Comparison of ENCODE assay signal across 9 cellular contexts in genomic region chr7:121544726-121545125, GRCh38.
A peak's percentile ranks its signal among the peaks of the same experiment; 100 is the strongest.
DNase-seq lines count a peak whose midpoint lies in the region; ATAC-seq lines count a peak whose summit lies in the region.
"Had no signal": no experiment of that assay in that cellular context is flagged by ENCODE, and none has a peak within 500 bp of the region (broad histone marks: within the 10 kb centered on the region; RNA-seq: fewer than 3 reads in every experiment).

No MANE protein-coding gene starts in this region.

- peaks cover 52% of the 10 kb centered on the region for H3K4me1 Mint-ChIP-seq in activated CD8-positive, alpha-beta memory T cell treated with anti-CD3 and anti-CD28 coated beads, Interleukin-2, amount 10 ng/mL, durations not matched to agents 7 days and 5 days
- H3K4me1 Mint-ChIP-seq in activated naive CD8-positive, alpha-beta T cell treated with anti-CD3 and anti-CD28 coated beads, Interleukin-2, amount 50 U/mL, for 24 hours = peaks cover 40% of the 10 kb centered on the region
- peaks cover 37 to 45% of the 10 kb centered on the region in 2 donors for H3K4me1 Mint-ChIP-seq in natural killer cell treated with Interleukin-12 subunit alpha and Interleukin-12 subunit beta and Interleukin-15 and Interleukin-18, amount 100 ng/mL, for 72 hours (ENCODE audit: low read depth in 2 of 2)
- H3K4me1 Mint-ChIP-seq in naive thymus-derived CD4-positive, alpha-beta T cell = peaks cover 0 to 44% (median 0%) of the 10 kb centered on the region in 7 donors

- no peak overlapping the region for H3K4me3 Mint-ChIP-seq in activated CD8-positive, alpha-beta memory T cell treated with anti-CD3 and anti-CD28 coated beads, Interleukin-2, amount 10 ng/mL, durations not matched to agents 7 days and 5 days
- H3K4me3 Mint-ChIP-seq in activated naive CD8-positive, alpha-beta T cell treated with anti-CD3 and anti-CD28 coated beads, Interleukin-2, amount 50 U/mL, for 24 hours = peak overlapping the region; percentile 43
- peak overlapping the region; percentile 70 for H3K4me3 Mint-ChIP-seq in natural killer cell treated with Interleukin-12 subunit alpha and Interleukin-12 subunit beta and Interleukin-15 and Interleukin-18, amount 100 ng/mL, for 72 hours
- peak overlapping the region in 1 of 10 donors; percentile 54 for H3K4me3 Mint-ChIP-seq in naive thymus-derived CD4-positive, alpha-beta T cell

- H3K27ac ChIP-seq in naive thymus-derived CD4-positive, alpha-beta T cell (ENCODE audit: low read depth, low read length) = no peak overlapping the region

- CTCF ChIA-PET in activated CD8-positive, alpha-beta memory T cell treated with anti-CD3 and anti-CD28 coated beads, Interleukin-2, amount 10 ng/mL, durations not matched to agents 7 days and 5 days (lab: Charles Lee) = interaction anchor here (0.7 to 5.0 kb wide), 13 partner anchors 14 to 558 kb away, joined by 3 to 49 read pairs (median 3); partner anchors contain the start of gene FAM3C
- CTCF ChIA-PET in naive thymus-derived CD4-positive, alpha-beta T cell (lab: Charles Lee) = interaction anchor here (1.0 to 1.7 kb wide), 3 partner anchors 106 to 178 kb away, joined by 4 to 6 read pairs (median 4); no protein-coding TSS in a partner anchor

- H3K4me1 ChIP-seq in naive thymus-derived CD4-positive, alpha-beta T cell (ENCODE audit: control insufficient read depth in 2 of 2, insufficient read depth in 2 of 2, low read length in 2 of 2) = no peaks in the 10 kb centered on the region

- H3K9me3 ChIP-seq in naive thymus-derived CD4-positive, alpha-beta T cell (ENCODE audit: control insufficient read depth in 2 of 3, low read length in 3 of 3) = no peaks in the 10 kb centered on the region

- H3K27ac Mint-ChIP-seq in activated CD8-positive, alpha-beta memory T cell treated with anti-CD3 and anti-CD28 coated beads, Interleukin-2, amount 10 ng/mL, durations not matched to agents 7 days and 5 days = peak overlapping the region; percentile 92
- peak overlapping the region; percentile 85 for H3K27ac Mint-ChIP-seq in activated naive CD8-positive, alpha-beta T cell treated with anti-CD3 and anti-CD28 coated beads, Interleukin-2, amount 50 U/mL, for 24 hours
- peak overlapping the region; percentile 92 to 95 for H3K27ac Mint-ChIP-seq in natural killer cell treated with Interleukin-12 subunit alpha and Interleukin-12 subunit beta and Interleukin-15 and Interleukin-18, amount 100 ng/mL, for 72 hours
- H3K27ac Mint-ChIP-seq in naive thymus-derived CD4-positive, alpha-beta T cell = peak overlapping the region in 1 of 9 donors; percentile 89

- H3K27me3 Mint-ChIP-seq in activated CD8-positive, alpha-beta memory T cell treated with anti-CD3 and anti-CD28 coated beads, Interleukin-2, amount 10 ng/mL, durations not matched to agents 7 days and 5 days = no peaks in the 10 kb centered on the region
- H3K27me3 Mint-ChIP-seq in activated naive CD8-positive, alpha-beta T cell treated with anti-CD3 and anti-CD28 coated beads, Interleukin-2, amount 50 U/mL, for 24 hours = peaks cover 4% of the 10 kb centered on the region
- H3K27me3 Mint-ChIP-seq in natural killer cell treated with Interleukin-12 subunit alpha and Interleukin-12 subunit beta and Interleukin-15 and Interleukin-18, amount 100 ng/mL, for 72 hours = no peaks in the 10 kb centered on the region
- no peaks in the 10 kb centered on the region for H3K27me3 Mint-ChIP-seq in naive thymus-derived CD4-positive, alpha-beta T cell

- POLR2A ChIA-PET in naive thymus-derived CD4-positive, alpha-beta T cell (lab: Charles Lee) = no interaction called here

- H3K27me3 ChIP-seq in naive thymus-derived CD4-positive, alpha-beta T cell (ENCODE audit: control insufficient read depth in 2 of 2, insufficient read depth in 2 of 2, low read length in 2 of 2) = no peaks in the 10 kb centered on the region

- intact Hi-C loops in naive thymus-derived CD4-positive, alpha-beta T cell (cut with micrococcal nuclease) = loop anchor here (1.0 to 10.0 kb wide), 7 partner anchors 14 to 740 kb away; no protein-coding TSS in a partner anchor

- H3K4me3 ChIP-seq in naive thymus-derived CD4-positive, alpha-beta T cell (ENCODE audit: low read length) = no peak overlapping the region

- peak; percentile 88 for ATAC-seq in activated CD8-positive, alpha-beta memory T cell treated with anti-CD3 and anti-CD28 coated beads, Interleukin-2, amount 10 ng/mL, durations not matched to agents 7 days and 5 days
- ATAC-seq in HG03342 (IDR thresholded peaks at IDR 0.05; ENCODE audit: unreplicated experiment) = peak; percentile 69
- ATAC-seq in activated naive CD8-positive, alpha-beta T cell treated with anti-CD3 and anti-CD28 coated beads, Interleukin-2, amount 50 U/mL, for 24 hours = peak; percentile 93
- peak; percentile 91 for ATAC-seq in natural killer cell treated with Interleukin-12 subunit alpha and Interleukin-12 subunit beta and Interleukin-15 and Interleukin-18, amount 100 ng/mL, for 72 hours
- ATAC-seq in naive thymus-derived CD4-positive, alpha-beta T cell = no peak

- peaks cover 39% of the 10 kb centered on the region for H3K36me3 Mint-ChIP-seq in activated CD8-positive, alpha-beta memory T cell treated with anti-CD3 and anti-CD28 coated beads, Interleukin-2, amount 10 ng/mL, durations not matched to agents 7 days and 5 days
- H3K36me3 Mint-ChIP-seq in activated naive CD8-positive, alpha-beta T cell treated with anti-CD3 and anti-CD28 coated beads, Interleukin-2, amount 50 U/mL, for 24 hours (ENCODE audit: low read depth) = peaks cover 3% of the 10 kb centered on the region
- peaks cover 11% of the 10 kb centered on the region for H3K36me3 Mint-ChIP-seq in natural killer cell treated with Interleukin-12 subunit alpha and Interleukin-12 subunit beta and Interleukin-15 and Interleukin-18, amount 100 ng/mL, for 72 hours
- H3K36me3 Mint-ChIP-seq in naive thymus-derived CD4-positive, alpha-beta T cell = peaks cover 0 to 27% (median 0%) of the 10 kb centered on the region in 5 donors

- peaks cover 10% of the 10 kb centered on the region for H3K9me3 Mint-ChIP-seq in activated CD8-positive, alpha-beta memory T cell treated with anti-CD3 and anti-CD28 coated beads, Interleukin-2, amount 10 ng/mL, durations not matched to agents 7 days and 5 days (ENCODE audit: low read depth)
- peaks cover 4% of the 10 kb centered on the region for H3K9me3 Mint-ChIP-seq in activated naive CD8-positive, alpha-beta T cell treated with anti-CD3 and anti-CD28 coated beads, Interleukin-2, amount 50 U/mL, for 24 hours
- H3K9me3 Mint-ChIP-seq in natural killer cell treated with Interleukin-12 subunit alpha and Interleukin-12 subunit beta and Interleukin-15 and Interleukin-18, amount 100 ng/mL, for 72 hours = no peaks in the 10 kb centered on the region
- peaks cover 0 to 16% (median 0%) of the 10 kb centered on the region in 11 donors for H3K9me3 Mint-ChIP-seq in naive thymus-derived CD4-positive, alpha-beta T cell

- no peaks in the 10 kb centered on the region for H3K36me3 ChIP-seq in naive thymus-derived CD4-positive, alpha-beta T cell (ENCODE audit: control insufficient read depth in 2 of 3, insufficient read depth in 3 of 3, low read length in 3 of 3)

- no peak for DNase-seq in activated CD8-positive, alpha-beta memory T cell treated with anti-CD3 and anti-CD28 coated beads, Interleukin-2, amount 10 ng/mL, durations not matched to agents 7 days and 5 days
- no peak for DNase-seq in activated CD8-positive, alpha-beta memory T cell treated with anti-CD3 and anti-CD28 coated beads, Interleukin-2, amount 50 U/mL, for 48 hours
- DNase-seq in activated naive CD8-positive, alpha-beta T cell treated with anti-CD3 and anti-CD28 coated beads, Interleukin-2, amount 50 U/mL, for 24 hours = no peak
- DNase-seq in natural killer cell treated with Interleukin-12 subunit alpha and Interleukin-12 subunit beta and Interleukin-15 and Interleukin-18, amount 100 ng/mL, for 72 hours (ENCODE audit: low spot score) = no peak
- DNase-seq in NCI-H2171 (lab: John Stamatoyannopoulos, UW) (no peak), NCI-H1417 (lab: John Stamatoyannopoulos, UW) (no peak)
- DNase-seq in naive thymus-derived CD4-positive, alpha-beta T cell = no peak
- DNase-seq: DND-41 had no signal
